In the genomic region with DNA sequence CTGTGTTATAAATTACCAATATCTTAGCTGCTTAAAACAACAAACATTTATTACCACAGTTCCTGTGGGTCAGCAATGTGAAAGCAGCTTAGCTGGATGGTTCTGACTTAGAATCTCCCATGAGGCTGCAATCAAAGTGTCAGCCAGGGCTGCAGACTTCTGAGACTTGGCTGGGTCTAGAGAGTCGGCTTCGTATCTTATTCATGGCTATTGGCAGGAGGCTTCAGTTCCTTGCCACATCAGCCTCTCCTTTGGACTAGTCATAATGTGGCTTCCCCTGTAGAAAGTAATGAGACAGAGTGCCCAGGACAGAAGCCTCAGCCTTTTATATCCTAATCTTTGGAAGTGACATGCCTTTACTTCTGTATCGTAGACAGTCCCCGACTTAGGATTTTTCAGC, we compare ENCODE assay signal across 17 cellular contexts. TPM values are rescaled to one million over a fixed set of nuclear protein-coding genes. Genes with fewer than 3 reads are reported as not detected.
DNase-seq lines count a peak whose midpoint lies in the region; ATAC-seq and TF ChIP-seq lines count a peak whose summit lies in the region.
"Had no signal": no experiment of that assay in that cellular context is flagged by ENCODE, and none has a peak within 500 bp of the region (broad histone marks: within the 10 kb centered on the region; RNA-seq: fewer than 3 reads in every experiment).

No MANE protein-coding gene starts in this region.

- peaks cover 9% of the 10 kb centered on the region for H3K4me1 Mint-ChIP-seq in T-helper 2 cell treated with Interferon-gamma antibody and Interleukin-4, amounts not matched to agents 5 μg/mL and 100 μg/mL, for 36 hours (ENCODE audit: low read depth)
- peaks cover 10% of the 10 kb centered on the region for H3K4me1 Mint-ChIP-seq in T-helper 17 cell
- H3K4me1 Mint-ChIP-seq: activated CD8-positive, alpha-beta memory T cell treated with anti-CD3 and anti-CD28 coated beads, Interleukin-2, amount 10 ng/mL, durations not matched to agents 7 days and 5 days had no signal

- H3K36me3 Mint-ChIP-seq in T-helper 2 cell treated with Interferon-gamma antibody and Interleukin-4, amounts not matched to agents 5 μg/mL and 100 μg/mL, for 36 hours (ENCODE audit: low read depth) = peaks cover 8% of the 10 kb centered on the region
- H3K36me3 Mint-ChIP-seq in T-helper 17 cell (ENCODE audit: low read depth) = peaks cover 4% of the 10 kb centered on the region

- H3K9me3 Mint-ChIP-seq in T-helper 2 cell treated with Interferon-gamma antibody and Interleukin-4, amounts not matched to agents 5 μg/mL and 100 μg/mL, for 36 hours = peaks cover 14% of the 10 kb centered on the region

- no peak overlapping the region for H3K27ac Mint-ChIP-seq in T-helper 2 cell treated with Interferon-gamma antibody and Interleukin-4, amounts not matched to agents 5 μg/mL and 100 μg/mL, for 36 hours
- H3K27ac Mint-ChIP-seq in T-helper 17 cell = no peak overlapping the region
- H3K27ac Mint-ChIP-seq: activated CD8-positive, alpha-beta memory T cell treated with anti-CD3 and anti-CD28 coated beads, Interleukin-2, amount 10 ng/mL, durations not matched to agents 7 days and 5 days; activated naive CD4-positive, alpha-beta T cell treated with anti-CD3 and anti-CD28 coated beads, Interleukin-2, amount 50 U/mL, for 72 hours; B cell had no signal

- no peak overlapping the region for H3K4me3 Mint-ChIP-seq in T-helper 2 cell treated with Interferon-gamma antibody and Interleukin-4, amounts not matched to agents 5 μg/mL and 100 μg/mL, for 36 hours
- no peak overlapping the region for H3K4me3 Mint-ChIP-seq in T-helper 17 cell
- H3K4me3 Mint-ChIP-seq: activated CD8-positive, alpha-beta memory T cell treated with anti-CD3 and anti-CD28 coated beads, Interleukin-2, amount 10 ng/mL, durations not matched to agents 7 days and 5 days; B cell had no signal

- TF ChIP-seq CTCF in AG09309 (IDR thresholded peaks at IDR 0.05; ENCODE audit: control insufficient read depth, insufficient read depth, low read depth, low read length, missing control alignments) (no peak), fibroblast of mammary gland (conservative IDR thresholded peaks at IDR 0.05; ENCODE audit: control insufficient read depth, insufficient read depth, low read depth, low read length) (no peak), GM10266 (IDR thresholded peaks at IDR 0.05; ENCODE audit: control insufficient read depth, insufficient read depth, low read depth, missing control alignments) (no peak)

- DNase-seq in AG09309 (ENCODE audit: low read depth) = peak; percentile 60
- DNase-seq in M059J (ENCODE audit: low read depth) = peak; percentile 78
- DNase-seq in fibroblast of mammary gland (ENCODE audit: low read depth) = peak; percentile 94
- DNase-seq in non-pigmented ciliary epithelial cell (ENCODE audit: low read depth) = peak; percentile 26
- no peak for DNase-seq in GM10266 (ENCODE audit: extremely low spot score)
- no peak for DNase-seq in T-helper 2 cell treated with Interferon-gamma antibody and Interleukin-4, amounts not matched to agents 5 μg/mL and 100 μg/mL, for 36 hours (ENCODE audit: low spot score)
- no peak for DNase-seq in NCI-H2196 treated with DMSO at 0.1 percent for 48 hours (lab: John Stamatoyannopoulos, UW; ENCODE audit: unreplicated experiment)
- DNase-seq in T-helper 17 cell = no peak
- DNase-seq: activated CD8-positive, alpha-beta memory T cell treated with anti-CD3 and anti-CD28 coated beads, Interleukin-2, amount 10 ng/mL, durations not matched to agents 7 days and 5 days; DMS79; NCI-H524 treated with DMSO at 0.1 percent for 48 hours; RPMI8226 had no signal

- H3K4me3 ChIP-seq in AG09309 (ENCODE audit: control insufficient read depth, low read depth, low read length) = no peak overlapping the region
- no peak overlapping the region for H3K4me3 ChIP-seq in fibroblast of mammary gland (ENCODE audit: control insufficient read depth, low read depth, low read length)
- H3K4me3 ChIP-seq: coronary artery had no signal

- no peaks in the 10 kb centered on the region for H3K9me3 ChIP-seq in T-helper 17 cell (ENCODE audit: control insufficient read depth, low read length, poor library complexity, severe bottlenecking)
- H3K9me3 ChIP-seq: neutrophil had no signal

- no peaks in the 10 kb centered on the region for H3K27me3 Mint-ChIP-seq in T-helper 2 cell treated with Interferon-gamma antibody and Interleukin-4, amounts not matched to agents 5 μg/mL and 100 μg/mL, for 36 hours (ENCODE audit: low read depth)
- H3K27me3 Mint-ChIP-seq in T-helper 17 cell = no peaks in the 10 kb centered on the region
- H3K27me3 Mint-ChIP-seq: activated CD8-positive, alpha-beta memory T cell treated with anti-CD3 and anti-CD28 coated beads, Interleukin-2, amount 10 ng/mL, durations not matched to agents 7 days and 5 days; B cell had no signal

- ATAC-seq in T-helper 17 cell = no peak
- ATAC-seq: activated CD8-positive, alpha-beta memory T cell treated with anti-CD3 and anti-CD28 coated beads, Interleukin-2, amount 10 ng/mL, durations not matched to agents 7 days and 5 days; left lobe of liver had no signal

RNA-seq across cellular contexts. Expression of a gene that starts 27.3 kb away (rescaled TPM):
- total RNA-seq in M059J (2014; rRNA removed; shearing (Covaris generic)) = 8.5 and 15.1 TPM in 2 replicates
- 10 to 100 TPM; 22.4 to 27.1 TPM for total RNA-seq in T-helper 17 cell

Comparison
In these comparisons a context has a peak if more than half of its experiments do, and no peak if none do; other contexts are left out.
1. DNase-seq: peak in AG09309 (single experiment), M059J (single experiment), fibroblast of mammary gland (single experiment) and non-pigmented ciliary epithelial cell (single experiment); none in GM10266 (single experiment), T-helper 2 cell treated with Interferon-gamma antibody and Interleukin-4, amounts not matched to agents 5 μg/mL and 100 μg/mL, for 36 hours (single experiment), NCI-H2196 treated with DMSO at 0.1 percent for 48 hours (single experiment) and T-helper 17 cell (0 of 3).